8 cellular contexts compared by ENCODE assay signal in genomic region chr5:124133406-124133805, GRCh38.
"Had no signal": no experiment of that assay in that cellular context is flagged by ENCODE, and none has a peak within 500 bp of the region (broad histone marks: within the 10 kb centered on the region; RNA-seq: fewer than 3 reads in every experiment).

No MANE protein-coding gene starts in this region.

- ATAC-seq: HepG2, K562 had no signal

- DNase-seq: IMR-90, KBM-7, KG1 had no signal

- H3K27ac ChIP-seq: HL-60, KMS-11 had no signal

- H3K4me2 ChIP-seq: KMS-11 had no signal

- FAIRE-seq: HepG2, HTR-8/SVneo, K562 had no signal

- H3K9ac ChIP-seq: KMS-11 had no signal

- H3K4me3 ChIP-seq: K562 had no signal
